Comparison of ENCODE assay signal across 24 cellular contexts in the genomic region with DNA sequence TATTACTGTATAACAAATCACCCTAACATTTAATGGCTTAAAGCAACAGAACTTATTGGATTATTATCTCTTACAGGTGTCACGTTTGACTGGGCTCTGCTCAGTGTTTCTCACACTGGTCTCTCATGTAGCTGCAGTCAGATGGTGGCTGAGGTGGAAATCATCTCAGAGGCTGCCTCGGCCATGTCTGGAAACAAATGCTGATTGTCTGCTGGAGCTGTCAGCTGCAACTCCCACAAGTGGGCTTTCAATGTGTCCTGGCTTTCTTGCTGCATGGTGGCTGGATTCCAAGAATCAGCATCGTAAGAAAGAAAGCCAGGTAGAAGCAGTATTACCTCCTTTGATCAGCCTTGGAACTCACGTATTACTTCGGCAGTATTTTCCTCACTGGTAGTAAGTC.
"Had no signal": no experiment of that assay in that cellular context is flagged by ENCODE, and none has a peak within 500 bp of the region (broad histone marks: within the 10 kb centered on the region; RNA-seq: fewer than 3 reads in every experiment).

No MANE protein-coding gene starts in this region.

- DNase-seq: activated CD4-positive, alpha-beta T cell treated with anti-CD3 and anti-CD28 coated beads for 1 hour; activated CD4-positive, alpha-beta T cell treated with anti-CD3 and anti-CD28 coated beads for 48 hours; activated CD4-positive, CD25-positive, alpha-beta regulatory T cell; activated CD8-positive, alpha-beta T cell treated with anti-CD3 and anti-CD28 coated beads, Interleukin-2, amount 10 ng/mL, durations not matched to agents 7 days and 5 days; activated gamma-delta T cell; activated naive CD4-positive, alpha-beta T cell treated with Interleukin-2 at 50 U/mL for 16 hours; activated naive CD8-positive, alpha-beta T cell treated with anti-CD3 and anti-CD28 coated beads, Interleukin-2, amount 10 ng/mL, durations not matched to agents 7 days and 5 days; activated T-cell treated with anti-CD3 and anti-CD28 coated beads, Interleukin-2, amount 50 U/mL, for 24 hours; MM.1S; MV-4-11; NCI-H1092; NCI-H1436 treated with DMSO at 0.1 percent for 48 hours; NCI-H1694 treated with DMSO at 0.1 percent for 48 hours; NCI-H2029; NCI-H2171; NCI-H510A; NCI-H526; NCI-H748 treated with DMSO at 0.1 percent for 48 hours; OCI-M1; Right ventricle myocardium superior; T1000; WERI-Rb-1 had no signal

- ATAC-seq: activated CD8-positive, alpha-beta T cell treated with anti-CD3 and anti-CD28 coated beads, Interleukin-2, amount 10 ng/mL, durations not matched to agents 7 days and 5 days had no signal

- H3K36me3 Mint-ChIP-seq: activated naive CD4-positive, alpha-beta T cell treated with anti-CD3 and anti-CD28 coated beads, Interleukin-2, amount 50 U/mL, for 24 hours; activated naive CD8-positive, alpha-beta T cell treated with anti-CD3 and anti-CD28 coated beads, Interleukin-2, amount 10 ng/mL, durations not matched to agents 7 days and 5 days had no signal

- H3K4me3 Mint-ChIP-seq: activated CD8-positive, alpha-beta T cell treated with anti-CD3 and anti-CD28 coated beads, Interleukin-2, amount 10 ng/mL, durations not matched to agents 7 days and 5 days; activated naive CD4-positive, alpha-beta T cell treated with anti-CD3 and anti-CD28 coated beads, Interleukin-2, amount 50 U/mL, for 24 hours; activated naive CD8-positive, alpha-beta T cell treated with anti-CD3 and anti-CD28 coated beads, Interleukin-2, amount 10 ng/mL, durations not matched to agents 7 days and 5 days; activated T-cell treated with anti-CD3 and anti-CD28 coated beads, Interleukin-2, amount 50 U/mL, for 24 hours had no signal

- H3K27ac Mint-ChIP-seq: activated CD8-positive, alpha-beta T cell treated with anti-CD3 and anti-CD28 coated beads, Interleukin-2, amount 10 ng/mL, durations not matched to agents 7 days and 5 days; activated naive CD4-positive, alpha-beta T cell treated with anti-CD3 and anti-CD28 coated beads, Interleukin-2, amount 50 U/mL, for 24 hours; activated naive CD8-positive, alpha-beta T cell treated with anti-CD3 and anti-CD28 coated beads, Interleukin-2, amount 10 ng/mL, durations not matched to agents 7 days and 5 days; activated T-cell treated with anti-CD3 and anti-CD28 coated beads, Interleukin-2, amount 50 U/mL, for 24 hours; activated T-helper 2 cell treated with anti-CD3 and anti-CD28 coated beads, Interferon-gamma antibody, Interleukin-2, Interleukin-4, amounts not matched to agents 10 μg/mL and 5 μg/mL and 100 μg/mL, durations not matched to agents 14 hours and 24 hours and 36 hours had no signal

- H3K27me3 Mint-ChIP-seq: activated naive CD4-positive, alpha-beta T cell treated with anti-CD3 and anti-CD28 coated beads, Interleukin-2, amount 50 U/mL, for 24 hours; activated naive CD8-positive, alpha-beta T cell treated with anti-CD3 and anti-CD28 coated beads, Interleukin-2, amount 10 ng/mL, durations not matched to agents 7 days and 5 days; activated T-cell treated with anti-CD3 and anti-CD28 coated beads, Interleukin-2, amount 50 U/mL, for 24 hours had no signal

- H3K9me3 Mint-ChIP-seq: activated naive CD4-positive, alpha-beta T cell treated with anti-CD3 and anti-CD28 coated beads, Interleukin-2, amount 50 U/mL, for 24 hours; activated T-cell treated with anti-CD3 and anti-CD28 coated beads, Interleukin-2, amount 50 U/mL, for 24 hours had no signal

- H3K4me1 Mint-ChIP-seq: activated naive CD4-positive, alpha-beta T cell treated with anti-CD3 and anti-CD28 coated beads, Interleukin-2, amount 50 U/mL, for 24 hours; activated naive CD8-positive, alpha-beta T cell treated with anti-CD3 and anti-CD28 coated beads, Interleukin-2, amount 10 ng/mL, durations not matched to agents 7 days and 5 days had no signal
